25 cellular contexts compared by ENCODE assay signal in the genomic region with DNA sequence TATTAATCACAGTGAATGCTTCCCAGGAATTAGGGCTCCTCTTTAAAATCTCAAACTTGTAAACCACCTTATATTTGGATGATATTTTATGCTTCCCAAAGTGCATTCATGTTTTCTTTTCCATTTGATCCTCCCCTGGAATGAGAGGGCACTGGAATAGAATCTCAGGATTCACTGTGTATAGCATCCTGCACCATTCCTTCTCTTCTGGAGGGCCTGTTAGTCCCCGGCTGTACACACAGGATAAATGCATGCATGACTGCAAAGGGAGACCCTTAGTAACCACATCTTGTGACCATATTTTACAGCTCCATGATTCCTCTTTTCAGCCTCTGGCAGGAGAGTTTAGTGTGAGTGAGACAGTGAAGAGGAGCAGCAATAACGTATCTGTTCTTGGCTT. TPM values are rescaled to one million over a fixed set of nuclear protein-coding genes. Genes with fewer than 3 reads are reported as not detected.
DNase-seq lines count a peak whose midpoint lies in the region; ATAC-seq and TF ChIP-seq lines count a peak whose summit lies in the region.
"Had no signal": no experiment of that assay in that cellular context is flagged by ENCODE, and none has a peak within 500 bp of the region (broad histone marks: within the 10 kb centered on the region; RNA-seq: fewer than 3 reads in every experiment).

No MANE protein-coding gene starts in this region.

- H3K27ac ChIP-seq in heart left ventricle (peak overlapping the region; percentile 20 to 97 (median 92)), neural progenitor cell (no peak overlapping the region), osteoblast (ENCODE audit: low read depth, low read length) (no peak overlapping the region)
- H3K27ac ChIP-seq: brain microvascular endothelial cell, epithelial cell of prostate, thoracic aorta had no signal

- H4K20me1 ChIP-seq in neural progenitor cell (ENCODE audit: low read depth) (no peaks in the 10 kb centered on the region), osteoblast (ENCODE audit: insufficient read depth, low read length) (no peaks in the 10 kb centered on the region)

- no peak overlapping the region for H3K4me3 ChIP-seq in heart left ventricle
- no peak overlapping the region for H3K4me3 ChIP-seq in neural progenitor cell
- no peak overlapping the region for H3K4me3 ChIP-seq in osteoblast (ENCODE audit: insufficient read depth, low read length)
- H3K4me3 ChIP-seq: thoracic aorta had no signal

- DNase-seq in heart left ventricle (no peak), cardiac septum (ENCODE audit: low spot score) (no peak), globus pallidus (ENCODE audit: low spot score) (peak; percentile 40), neural progenitor cell (ENCODE audit: low spot score) (no peak), type B pancreatic cell (ENCODE audit: extremely low spot score, unreplicated experiment) (no peak), osteoblast (ENCODE audit: insufficient read length, low spot score, missing footprints) (no peak)
- DNase-seq: activated B cell treated with CpG ODN at 0.5 μM for 24 hours; activated CD4-positive, alpha-beta T cell treated with anti-CD3 and anti-CD28 coated beads, Interleukin-2, amount 50 U/mL, for 48 hours; activated naive CD4-positive, alpha-beta T cell treated with Interleukin-2 at 50 U/mL for 16 hours; brain microvascular endothelial cell; CD8-positive, alpha-beta T cell; effector CD4-positive, alpha-beta T cell; naive thymus-derived CD4-positive, alpha-beta T cell; NCI-H1694; NCI-H526 treated with DMSO at 0.1 percent for 48 hours; SHP77 treated with DMSO at 0.1 percent for 48 hours; stimulated activated CD4-positive, alpha-beta T cell treated with anti-CD3 and anti-CD28 coated beads, Interleukin-15, amount 100 ng/mL, for 24 hours; stimulated activated naive CD4-positive, alpha-beta T cell had no signal

- H3K36me3 Mint-ChIP-seq in neural progenitor cell (peaks cover 2% of the 10 kb centered on the region), type B pancreatic cell (no peaks in the 10 kb centered on the region)
- H3K36me3 Mint-ChIP-seq: CD8-positive, alpha-beta T cell; mesothelial cell of epicardium; naive thymus-derived CD4-positive, alpha-beta T cell had no signal

- H3K4me1 Mint-ChIP-seq in neural progenitor cell (peaks cover 54% of the 10 kb centered on the region), type B pancreatic cell (ENCODE audit: unreplicated experiment) (peaks cover 24% of the 10 kb centered on the region)
- H3K4me1 Mint-ChIP-seq: activated B cell treated with CpG ODN at 0.5 μM for 24 hours; mesothelial cell of epicardium; naive thymus-derived CD4-positive, alpha-beta T cell had no signal

- no peak overlapping the region for H3K9ac ChIP-seq in neural progenitor cell

- H3K4me2 ChIP-seq in neural progenitor cell, result peak overlapping the region; percentile 36
- no peak overlapping the region for H3K4me2 ChIP-seq in osteoblast (ENCODE audit: insufficient read depth, low read length)

- no peaks in the 10 kb centered on the region for H3K79me2 ChIP-seq in neural progenitor cell (ENCODE audit: low read depth)
- no peaks in the 10 kb centered on the region for H3K79me2 ChIP-seq in osteoblast (ENCODE audit: insufficient read depth, low read length)

- H3K4me1 ChIP-seq in heart left ventricle (peaks cover 0 to 57% (median 7%) of the 10 kb centered on the region in 12 donors), neural progenitor cell (peaks cover 52% of the 10 kb centered on the region), osteoblast (ENCODE audit: insufficient read depth, low read length) (no peaks in the 10 kb centered on the region)

- H2AFZ ChIP-seq in neural progenitor cell (replicated peaks) (no peak overlapping the region), osteoblast (ENCODE audit: low read length) (no peak overlapping the region)

- intact Hi-C loops in heart left ventricle (cut with DNase I), result loop anchor here in 3 of 10 donors (5.0 kb wide), 2 partner anchors 36 to 41 kb away; a partner anchor contains a TSS
- intact Hi-C loops in cardiac septum (cut with DNase I), result no loop called here

- ATAC-seq in heart left ventricle, result no peak
- no peak for ATAC-seq in GM18870 (IDR thresholded peaks at IDR 0.05; ENCODE audit: unreplicated experiment)
- ATAC-seq in HG03520 (IDR thresholded peaks at IDR 0.05; ENCODE audit: unreplicated experiment), result no peak
- ATAC-seq: CD8-positive, alpha-beta T cell; naive thymus-derived CD4-positive, alpha-beta T cell; sciatic nerve had no signal

- peaks cover 14% of the 10 kb centered on the region for H3F3A ChIP-seq in neural progenitor cell (ENCODE audit: low read depth)

- TF ChIP-seq CTCF in heart left ventricle (IDR thresholded peaks at IDR 0.05) (no peak), neural progenitor cell (IDR thresholded peaks at IDR 0.05) (no peak), type B pancreatic cell (conservative IDR thresholded peaks at IDR 0.05) (no peak), osteoblast (IDR thresholded peaks at IDR 0.05; ENCODE audit: extremely low read depth, low read depth, low read length) (no peak)

- peaks cover 0 to under 1% (median 0%) of the 10 kb centered on the region in 9 donors for H3K36me3 ChIP-seq in heart left ventricle
- no peaks in the 10 kb centered on the region for H3K36me3 ChIP-seq in neural progenitor cell
- H3K36me3 ChIP-seq in osteoblast (ENCODE audit: insufficient read depth, low read length), result no peaks in the 10 kb centered on the region
- H3K36me3 ChIP-seq: brain microvascular endothelial cell, thoracic aorta had no signal

- H3K27me3 Mint-ChIP-seq in neural progenitor cell (ENCODE audit: insufficient read depth, low read depth) (no peaks in the 10 kb centered on the region), type B pancreatic cell (peaks cover 7% of the 10 kb centered on the region)
- H3K27me3 Mint-ChIP-seq: activated B cell treated with CpG ODN at 0.5 μM for 24 hours had no signal

- H3K9me3 Mint-ChIP-seq in neural progenitor cell (no peaks in the 10 kb centered on the region), type B pancreatic cell (no peaks in the 10 kb centered on the region)
- H3K9me3 Mint-ChIP-seq: CD8-positive, alpha-beta T cell; mesothelial cell of epicardium had no signal

- WGBS in heart left ventricle, 4 donors, result 25 to 42% (median 31%) methylated on average over 2 of the region's 2 CpGs

- H3K27me3 ChIP-seq in heart left ventricle, result no peaks in the 10 kb centered on the region
- H3K27me3 ChIP-seq in neural progenitor cell, result no peaks in the 10 kb centered on the region
- no peaks in the 10 kb centered on the region for H3K27me3 ChIP-seq in osteoblast (ENCODE audit: insufficient read depth, low read length)
- H3K27me3 ChIP-seq: brain microvascular endothelial cell had no signal

- H3K4me3 Mint-ChIP-seq in neural progenitor cell (no peak overlapping the region), type B pancreatic cell (no peak overlapping the region)
- H3K4me3 Mint-ChIP-seq: activated B cell treated with CpG ODN at 0.5 μM for 24 hours; CD8-positive, alpha-beta T cell; mesothelial cell of epicardium; naive thymus-derived CD4-positive, alpha-beta T cell had no signal

- H3K9me3 ChIP-seq in heart left ventricle (no peaks in the 10 kb centered on the region), neural progenitor cell (ENCODE audit: low read depth) (no peaks in the 10 kb centered on the region), osteoblast (ENCODE audit: low read depth, low read length) (no peaks in the 10 kb centered on the region)
- H3K9me3 ChIP-seq: thoracic aorta had no signal

- H3K27ac Mint-ChIP-seq in neural progenitor cell, result no peak overlapping the region
- peak overlapping the region; percentile 37 for H3K27ac Mint-ChIP-seq in type B pancreatic cell
- H3K27ac Mint-ChIP-seq: activated B cell treated with CpG ODN at 0.5 μM for 24 hours; CD8-positive, alpha-beta T cell; mesothelial cell of epicardium; naive thymus-derived CD4-positive, alpha-beta T cell had no signal

- TF ChIP-seq POLR2A in heart left ventricle (IDR thresholded peaks at IDR 0.05), result no peak

RNA-seq across cellular contexts. Expression of a gene that starts 40.8 kb away (rescaled TPM):
- total RNA-seq in heart left ventricle, result 100 to 1,000 TPM in 4 of 9 donors, 10 to 100 TPM in 5; 44.6 to 145 (median 96.4) TPM
- 1 to 10 TPM; 6.9 to 9.8 TPM for polyA plus RNA-seq in heart left ventricle
- 110 TPM for total RNA-seq in cardiac septum
- total RNA-seq in neural progenitor cell (ENCODE audit: low replicate concordance), result 1.3 and 5.0 TPM in 2 replicates
- 23.9 and 32.9 TPM in 2 replicates for total RNA-seq in type B pancreatic cell (ENCODE audit: low replicate concordance)
- under 0.01 TPM in 2 replicates for total RNA-seq in osteoblast
- total RNA-seq: A673; CD8-positive, alpha-beta T cell; naive thymus-derived CD4-positive, alpha-beta T cell had no signal
- polyA plus RNA-seq: naive thymus-derived CD4-positive, alpha-beta T cell had no signal

Comparison
In these comparisons a context has a peak if more than half of its experiments do, and no peak if none do; other contexts are left out.
1. H3K27ac ChIP-seq: peak in heart left ventricle (12 of 12); none in neural progenitor cell (single experiment) and osteoblast (single experiment).